8 cellular contexts compared by ENCODE assay signal in genomic region chr19:57359300-57359699, GRCh38. TPM values are rescaled to one million over a fixed set of nuclear protein-coding genes. Genes with fewer than 3 reads are reported as not detected.
"Had no signal": no experiment of that assay in that cellular context is flagged by ENCODE, and none has a peak within 500 bp of the region (broad histone marks: within the 10 kb centered on the region; RNA-seq: fewer than 3 reads in every experiment).

No MANE protein-coding gene starts in this region.

- H3K27ac Mint-ChIP-seq: GM23338, H9, IgD-negative memory B cell had no signal

- H3K4me2 ChIP-seq: GM23338 had no signal

- FAIRE-seq: H1, H54, HTR-8/SVneo had no signal

- H3K4me3 Mint-ChIP-seq: GM23338, H9, IgD-negative memory B cell had no signal

- H3K27me3 Mint-ChIP-seq: IgD-negative memory B cell had no signal

- H3K4me3 ChIP-seq: GM23338 had no signal

- DNase-seq: H9, HCEC 1CT had no signal

- H2AFZ ChIP-seq: GM23338 had no signal

- H3K9me3 Mint-ChIP-seq: GM23338, H9 had no signal

- ATAC-seq: GM23338 had no signal

RNA-seq across cellular contexts. Expression of gene ZNF304, which starts 8.2 kb away (rescaled TPM):
- total RNA-seq: HT-29 had no signal
